Comparison of ENCODE assay signal across 1 cellular context in genomic region chr7:94354950-94355349, GRCh38.
TF ChIP-seq lines count a peak whose summit lies in the region.

No MANE protein-coding gene starts in this region.

TF ChIP-seq in SK-N-SH, 30 proteins besides CTCF, POLR2A, EP300 and RAD21 (continued from another document):
- TF ChIP-seq, protein P1, sequence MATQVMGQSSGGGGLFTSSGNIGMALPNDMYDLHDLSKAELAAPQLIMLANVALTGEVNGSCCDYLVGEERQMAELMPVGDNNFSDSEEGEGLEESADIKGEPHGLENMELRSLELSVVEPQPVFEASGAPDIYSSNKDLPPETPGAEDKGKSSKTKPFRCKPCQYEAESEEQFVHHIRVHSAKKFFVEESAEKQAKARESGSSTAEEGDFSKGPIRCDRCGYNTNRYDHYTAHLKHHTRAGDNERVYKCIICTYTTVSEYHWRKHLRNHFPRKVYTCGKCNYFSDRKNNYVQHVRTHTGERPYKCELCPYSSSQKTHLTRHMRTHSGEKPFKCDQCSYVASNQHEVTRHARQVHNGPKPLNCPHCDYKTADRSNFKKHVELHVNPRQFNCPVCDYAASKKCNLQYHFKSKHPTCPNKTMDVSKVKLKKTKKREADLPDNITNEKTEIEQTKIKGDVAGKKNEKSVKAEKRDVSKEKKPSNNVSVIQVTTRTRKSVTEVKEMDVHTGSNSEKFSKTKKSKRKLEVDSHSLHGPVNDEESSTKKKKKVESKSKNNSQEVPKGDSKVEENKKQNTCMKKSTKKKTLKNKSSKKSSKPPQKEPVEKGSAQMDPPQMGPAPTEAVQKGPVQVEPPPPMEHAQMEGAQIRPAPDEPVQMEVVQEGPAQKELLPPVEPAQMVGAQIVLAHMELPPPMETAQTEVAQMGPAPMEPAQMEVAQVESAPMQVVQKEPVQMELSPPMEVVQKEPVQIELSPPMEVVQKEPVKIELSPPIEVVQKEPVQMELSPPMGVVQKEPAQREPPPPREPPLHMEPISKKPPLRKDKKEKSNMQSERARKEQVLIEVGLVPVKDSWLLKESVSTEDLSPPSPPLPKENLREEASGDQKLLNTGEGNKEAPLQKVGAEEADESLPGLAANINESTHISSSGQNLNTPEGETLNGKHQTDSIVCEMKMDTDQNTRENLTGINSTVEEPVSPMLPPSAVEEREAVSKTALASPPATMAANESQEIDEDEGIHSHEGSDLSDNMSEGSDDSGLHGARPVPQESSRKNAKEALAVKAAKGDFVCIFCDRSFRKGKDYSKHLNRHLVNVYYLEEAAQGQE (IDR thresholded peaks at IDR 0.05; ENCODE audit: low read depth, low read length): no peak
- TF ChIP-seq SMC3 (IDR thresholded peaks at IDR 0.05; ENCODE audit: low read depth, low read length) (no peak), NFIC (IDR thresholded peaks at IDR 0.05; ENCODE audit: borderline replicate concordance) (no peak)
